ENCODE assay signal across 8 cellular contexts in genomic region chrX:110795645-110796510, GRCh38. TPM values are rescaled to one million over a fixed set of nuclear protein-coding genes. Genes with fewer than 3 reads are reported as not detected.
A peak's percentile ranks its signal among the peaks of the same experiment; 100 is the strongest.
DNase-seq lines count a peak whose midpoint lies in the region.

CHRDL1 (minus strand) TSS chrX:110795817; CDS start chrX:110792181, 3,636 bp downstream.

- peaks cover 72% of the 10 kb centered on the region for H3K27me3 Mint-ChIP-seq in activated T-cell treated with anti-CD3 and anti-CD28 coated beads, Interleukin-2, amount 50 U/mL, for 24 hours
- H3K27me3 Mint-ChIP-seq in activated naive CD8-positive, alpha-beta T cell treated with anti-CD3 and anti-CD28 coated beads for 36 hours = peaks cover 20% of the 10 kb centered on the region

- H3K36me3 Mint-ChIP-seq in activated T-cell treated with anti-CD3 and anti-CD28 coated beads, Interleukin-2, amount 50 U/mL, for 24 hours (ENCODE audit: low read depth) = no peaks in the 10 kb centered on the region
- no peaks in the 10 kb centered on the region for H3K36me3 Mint-ChIP-seq in activated naive CD8-positive, alpha-beta T cell treated with anti-CD3 and anti-CD28 coated beads for 36 hours

- H3K9ac ChIP-seq in skeletal muscle satellite cell (ENCODE audit: low read depth, low read length) = no peak within 1 kb of the TSS

- H3K4me2 ChIP-seq in skeletal muscle satellite cell (ENCODE audit: low read length) = peak within 1 kb of the TSS; percentile 20

- H3K27me3 ChIP-seq in skeletal muscle satellite cell (ENCODE audit: control insufficient read depth, insufficient read depth, low read length) = peaks cover 54% of the 10 kb centered on the region

- H3K4me3 ChIP-seq in iPS-11a (ENCODE audit: low read depth, low read length) (peak within 1 kb of the TSS; percentile 44), skeletal muscle satellite cell (ENCODE audit: low read length) (no peak within 1 kb of the TSS)

- H3K4me3 Mint-ChIP-seq in activated T-cell treated with anti-CD3 and anti-CD28 coated beads, Interleukin-2, amount 50 U/mL, for 24 hours = peak within 1 kb of the TSS; percentile 29
- H3K4me3 Mint-ChIP-seq in activated naive CD8-positive, alpha-beta T cell treated with anti-CD3 and anti-CD28 coated beads for 36 hours = peak within 1 kb of the TSS; percentile 40

- no peaks in the 10 kb centered on the region for H3K9me3 Mint-ChIP-seq in activated T-cell treated with anti-CD3 and anti-CD28 coated beads, Interleukin-2, amount 50 U/mL, for 24 hours
- H3K9me3 Mint-ChIP-seq in activated naive CD8-positive, alpha-beta T cell treated with anti-CD3 and anti-CD28 coated beads for 36 hours = no peaks in the 10 kb centered on the region

- H3K9me3 ChIP-seq in skeletal muscle satellite cell (replicated peaks; ENCODE audit: low read length) = no peaks in the 10 kb centered on the region

- no peaks in the 10 kb centered on the region for H3K4me1 ChIP-seq in skeletal muscle satellite cell (ENCODE audit: control insufficient read depth, insufficient read depth, low read length)

- no peaks in the 10 kb centered on the region for H3K36me3 ChIP-seq in skeletal muscle satellite cell (ENCODE audit: insufficient read depth, low read length)

- H3K4me1 Mint-ChIP-seq in activated T-cell treated with anti-CD3 and anti-CD28 coated beads, Interleukin-2, amount 50 U/mL, for 24 hours (ENCODE audit: low read depth) = no peaks in the 10 kb centered on the region
- no peaks in the 10 kb centered on the region for H3K4me1 Mint-ChIP-seq in activated naive CD8-positive, alpha-beta T cell treated with anti-CD3 and anti-CD28 coated beads for 36 hours

- DNase-seq in activated T-cell treated with anti-CD3 and anti-CD28 coated beads, Interleukin-2, amount 50 U/mL, for 24 hours = no peak
- no peak for DNase-seq in activated T-cell treated with anti-CD3 and anti-CD28 coated beads, Interleukin-2, amount 50 U/mL, for 48 hours
- DNase-seq in activated naive CD8-positive, alpha-beta T cell treated with anti-CD3 and anti-CD28 coated beads for 36 hours = peak; percentile 0
- DNase-seq in CD1c-positive myeloid dendritic cell (ENCODE audit: extremely low spot score) (no peak), NCI-H446 treated with DMSO at 0.1 percent for 48 hours (lab: John Stamatoyannopoulos, UW) (no peak), epidermal melanocyte (ENCODE audit: insufficient read length, low spot score) (no peak)

- no peak within 1 kb of the TSS for H3K27ac Mint-ChIP-seq in activated T-cell treated with anti-CD3 and anti-CD28 coated beads, Interleukin-2, amount 50 U/mL, for 24 hours
- no peak within 1 kb of the TSS for H3K27ac Mint-ChIP-seq in activated naive CD8-positive, alpha-beta T cell treated with anti-CD3 and anti-CD28 coated beads for 36 hours

RNA-seq across cellular contexts. Expression of gene CHRDL1, which starts in this region (rescaled TPM):
- total RNA-seq in activated naive CD8-positive, alpha-beta T cell treated with anti-CD3 and anti-CD28 coated beads for 36 hours = not detected
- total RNA-seq in skeletal muscle satellite cell (2012; rRNA removed) = 4.6 and 8.3 TPM in 2 replicates

Comparison
In these comparisons a context has a peak if more than half of its experiments do, and no peak if none do; other contexts are left out.
1. Peak in DNase-seq in activated naive CD8-positive, alpha-beta T cell treated with anti-CD3 and anti-CD28 coated beads for 36 hours; RNA of the gene not detected or under 1 TPM.